In the genomic region with DNA sequence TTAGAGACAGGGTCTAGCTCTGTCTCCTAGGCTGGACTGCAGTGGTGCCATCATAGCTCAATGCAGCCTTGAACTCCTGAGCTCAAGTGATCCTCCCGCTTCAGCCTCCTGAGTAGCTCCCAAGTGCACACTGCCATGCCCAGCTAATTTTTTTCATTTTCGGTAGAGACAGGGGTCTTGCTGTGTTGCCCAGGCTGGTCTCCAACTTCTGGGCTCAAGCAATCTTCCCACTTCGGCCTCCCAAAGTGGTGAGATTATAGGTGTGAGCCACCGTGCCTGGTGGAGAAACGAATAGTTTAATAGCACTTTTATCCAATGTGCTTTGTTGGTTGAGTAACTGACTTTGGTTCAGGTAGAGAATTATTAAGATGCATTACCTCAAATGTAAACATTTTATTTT, we compare ENCODE assay signal across 1 cellular context.
TF ChIP-seq lines count a peak whose summit lies in the region.

No MANE protein-coding gene starts in this region.

TF ChIP-seq in GM23338, 12 proteins besides CTCF, POLR2A, EP300 and RAD21 (continued from another document):
- TF ChIP-seq, protein P1, sequence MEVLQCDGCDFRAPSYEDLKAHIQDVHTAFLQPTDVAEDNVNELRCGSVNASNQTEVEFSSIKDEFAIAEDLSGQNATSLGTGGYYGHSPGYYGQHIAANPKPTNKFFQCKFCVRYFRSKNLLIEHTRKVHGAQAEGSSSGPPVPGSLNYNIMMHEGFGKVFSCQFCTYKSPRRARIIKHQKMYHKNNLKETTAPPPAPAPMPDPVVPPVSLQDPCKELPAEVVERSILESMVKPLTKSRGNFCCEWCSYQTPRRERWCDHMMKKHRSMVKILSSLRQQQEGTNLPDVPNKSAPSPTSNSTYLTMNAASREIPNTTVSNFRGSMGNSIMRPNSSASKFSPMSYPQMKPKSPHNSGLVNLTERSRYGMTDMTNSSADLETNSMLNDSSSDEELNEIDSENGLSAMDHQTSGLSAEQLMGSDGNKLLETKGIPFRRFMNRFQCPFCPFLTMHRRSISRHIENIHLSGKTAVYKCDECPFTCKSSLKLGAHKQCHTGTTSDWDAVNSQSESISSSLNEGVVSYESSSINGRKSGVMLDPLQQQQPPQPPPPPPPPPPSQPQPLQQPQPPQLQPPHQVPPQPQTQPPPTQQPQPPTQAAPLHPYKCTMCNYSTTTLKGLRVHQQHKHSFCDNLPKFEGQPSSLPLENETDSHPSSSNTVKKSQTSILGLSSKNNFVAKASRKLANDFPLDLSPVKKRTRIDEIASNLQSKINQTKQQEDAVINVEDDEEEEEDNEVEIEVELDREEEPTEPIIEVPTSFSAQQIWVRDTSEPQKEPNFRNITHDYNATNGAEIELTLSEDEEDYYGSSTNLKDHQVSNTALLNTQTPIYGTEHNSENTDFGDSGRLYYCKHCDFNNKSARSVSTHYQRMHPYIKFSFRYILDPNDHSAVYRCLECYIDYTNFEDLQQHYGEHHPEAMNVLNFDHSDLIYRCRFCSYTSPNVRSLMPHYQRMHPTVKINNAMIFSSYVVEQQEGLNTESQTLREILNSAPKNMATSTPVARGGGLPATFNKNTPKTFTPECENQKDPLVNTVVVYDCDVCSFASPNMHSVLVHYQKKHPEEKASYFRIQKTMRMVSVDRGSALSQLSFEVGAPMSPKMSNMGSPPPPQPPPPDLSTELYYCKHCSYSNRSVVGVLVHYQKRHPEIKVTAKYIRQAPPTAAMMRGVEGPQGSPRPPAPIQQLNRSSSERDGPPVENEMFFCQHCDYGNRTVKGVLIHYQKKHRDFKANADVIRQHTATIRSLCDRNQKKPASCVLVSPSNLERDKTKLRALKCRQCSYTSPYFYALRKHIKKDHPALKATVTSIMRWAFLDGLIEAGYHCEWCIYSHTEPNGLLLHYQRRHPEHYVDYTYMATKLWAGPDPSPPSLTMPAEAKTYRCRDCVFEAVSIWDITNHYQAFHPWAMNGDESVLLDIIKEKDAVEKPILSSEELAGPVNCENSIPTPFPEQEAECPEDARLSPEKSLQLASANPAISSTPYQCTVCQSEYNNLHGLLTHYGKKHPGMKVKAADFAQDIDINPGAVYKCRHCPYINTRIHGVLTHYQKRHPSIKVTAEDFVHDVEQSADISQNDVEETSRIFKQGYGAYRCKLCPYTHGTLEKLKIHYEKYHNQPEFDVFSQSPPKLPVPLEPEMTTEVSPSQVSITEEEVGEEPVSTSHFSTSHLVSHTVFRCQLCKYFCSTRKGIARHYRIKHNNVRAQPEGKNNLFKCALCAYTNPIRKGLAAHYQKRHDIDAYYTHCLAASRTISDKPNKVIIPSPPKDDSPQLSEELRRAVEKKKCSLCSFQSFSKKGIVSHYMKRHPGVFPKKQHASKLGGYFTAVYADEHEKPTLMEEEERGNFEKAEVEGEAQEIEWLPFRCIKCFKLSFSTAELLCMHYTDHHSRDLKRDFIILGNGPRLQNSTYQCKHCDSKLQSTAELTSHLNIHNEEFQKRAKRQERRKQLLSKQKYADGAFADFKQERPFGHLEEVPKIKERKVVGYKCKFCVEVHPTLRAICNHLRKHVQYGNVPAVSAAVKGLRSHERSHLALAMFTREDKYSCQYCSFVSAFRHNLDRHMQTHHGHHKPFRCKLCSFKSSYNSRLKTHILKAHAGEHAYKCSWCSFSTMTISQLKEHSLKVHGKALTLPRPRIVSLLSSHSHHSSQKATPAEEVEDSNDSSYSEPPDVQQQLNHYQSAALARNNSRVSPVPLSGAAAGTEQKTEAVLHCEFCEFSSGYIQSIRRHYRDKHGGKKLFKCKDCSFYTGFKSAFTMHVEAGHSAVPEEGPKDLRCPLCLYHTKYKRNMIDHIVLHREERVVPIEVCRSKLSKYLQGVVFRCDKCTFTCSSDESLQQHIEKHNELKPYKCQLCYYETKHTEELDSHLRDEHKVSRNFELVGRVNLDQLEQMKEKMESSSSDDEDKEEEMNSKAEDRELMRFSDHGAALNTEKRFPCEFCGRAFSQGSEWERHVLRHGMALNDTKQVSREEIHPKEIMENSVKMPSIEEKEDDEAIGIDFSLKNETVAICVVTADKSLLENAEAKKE (CRISPR knock-in tag; IDR thresholded peaks at IDR 0.05) = no peak
- TF ChIP-seq, protein P2, sequence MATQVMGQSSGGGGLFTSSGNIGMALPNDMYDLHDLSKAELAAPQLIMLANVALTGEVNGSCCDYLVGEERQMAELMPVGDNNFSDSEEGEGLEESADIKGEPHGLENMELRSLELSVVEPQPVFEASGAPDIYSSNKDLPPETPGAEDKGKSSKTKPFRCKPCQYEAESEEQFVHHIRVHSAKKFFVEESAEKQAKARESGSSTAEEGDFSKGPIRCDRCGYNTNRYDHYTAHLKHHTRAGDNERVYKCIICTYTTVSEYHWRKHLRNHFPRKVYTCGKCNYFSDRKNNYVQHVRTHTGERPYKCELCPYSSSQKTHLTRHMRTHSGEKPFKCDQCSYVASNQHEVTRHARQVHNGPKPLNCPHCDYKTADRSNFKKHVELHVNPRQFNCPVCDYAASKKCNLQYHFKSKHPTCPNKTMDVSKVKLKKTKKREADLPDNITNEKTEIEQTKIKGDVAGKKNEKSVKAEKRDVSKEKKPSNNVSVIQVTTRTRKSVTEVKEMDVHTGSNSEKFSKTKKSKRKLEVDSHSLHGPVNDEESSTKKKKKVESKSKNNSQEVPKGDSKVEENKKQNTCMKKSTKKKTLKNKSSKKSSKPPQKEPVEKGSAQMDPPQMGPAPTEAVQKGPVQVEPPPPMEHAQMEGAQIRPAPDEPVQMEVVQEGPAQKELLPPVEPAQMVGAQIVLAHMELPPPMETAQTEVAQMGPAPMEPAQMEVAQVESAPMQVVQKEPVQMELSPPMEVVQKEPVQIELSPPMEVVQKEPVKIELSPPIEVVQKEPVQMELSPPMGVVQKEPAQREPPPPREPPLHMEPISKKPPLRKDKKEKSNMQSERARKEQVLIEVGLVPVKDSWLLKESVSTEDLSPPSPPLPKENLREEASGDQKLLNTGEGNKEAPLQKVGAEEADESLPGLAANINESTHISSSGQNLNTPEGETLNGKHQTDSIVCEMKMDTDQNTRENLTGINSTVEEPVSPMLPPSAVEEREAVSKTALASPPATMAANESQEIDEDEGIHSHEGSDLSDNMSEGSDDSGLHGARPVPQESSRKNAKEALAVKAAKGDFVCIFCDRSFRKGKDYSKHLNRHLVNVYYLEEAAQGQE (IDR thresholded peaks at IDR 0.05; ENCODE audit: unreplicated experiment) = no peak
- no peak for TF ChIP-seq ZNF331 (CRISPR knock-in tag; IDR thresholded peaks at IDR 0.05; ENCODE audit: low read depth)
- TF ChIP-seq EZH2 (IDR thresholded peaks at IDR 0.05; ENCODE audit: low read depth, unreplicated experiment) = no peak
- no peak for TF ChIP-seq CREB1 (CRISPR knock-in tag; IDR thresholded peaks at IDR 0.05; ENCODE audit: low read depth)
- TF ChIP-seq JUNB (IDR thresholded peaks at IDR 0.05; ENCODE audit: unreplicated experiment) = no peak
- TF ChIP-seq STAT1 (IDR thresholded peaks at IDR 0.05; ENCODE audit: unreplicated experiment) = no peak
- TF ChIP-seq, protein P3, sequence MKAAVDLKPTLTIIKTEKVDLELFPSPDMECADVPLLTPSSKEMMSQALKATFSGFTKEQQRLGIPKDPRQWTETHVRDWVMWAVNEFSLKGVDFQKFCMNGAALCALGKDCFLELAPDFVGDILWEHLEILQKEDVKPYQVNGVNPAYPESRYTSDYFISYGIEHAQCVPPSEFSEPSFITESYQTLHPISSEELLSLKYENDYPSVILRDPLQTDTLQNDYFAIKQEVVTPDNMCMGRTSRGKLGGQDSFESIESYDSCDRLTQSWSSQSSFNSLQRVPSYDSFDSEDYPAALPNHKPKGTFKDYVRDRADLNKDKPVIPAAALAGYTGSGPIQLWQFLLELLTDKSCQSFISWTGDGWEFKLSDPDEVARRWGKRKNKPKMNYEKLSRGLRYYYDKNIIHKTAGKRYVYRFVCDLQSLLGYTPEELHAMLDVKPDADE (IDR thresholded peaks at IDR 0.05) = no peak
- TF ChIP-seq NANOG (IDR thresholded peaks at IDR 0.05; ENCODE audit: borderline replicate concordance) = no peak
